ENCODE assay signal across 28 cellular contexts in the genomic region with DNA sequence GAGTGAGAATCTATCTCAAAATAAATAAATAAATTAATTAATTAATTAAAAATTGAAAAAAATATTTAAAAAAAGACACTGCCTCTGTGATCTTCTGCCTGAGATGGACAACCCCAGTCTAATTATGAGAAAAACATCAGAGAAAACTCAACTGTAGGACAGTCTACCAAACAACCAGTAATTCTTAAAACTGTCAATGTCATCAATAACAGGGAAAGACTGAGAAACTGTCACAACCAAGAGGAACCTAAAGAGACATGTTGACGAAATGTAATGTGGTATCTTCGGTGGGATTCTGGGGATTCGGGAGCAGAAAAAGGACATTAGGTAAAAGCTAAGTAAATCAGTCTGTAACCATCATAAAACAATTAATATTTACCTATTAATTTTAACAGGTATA.
"Had no signal": no experiment of that assay in that cellular context is flagged by ENCODE, and none has a peak within 500 bp of the region (broad histone marks: within the 10 kb centered on the region; RNA-seq: fewer than 3 reads in every experiment).

No MANE protein-coding gene starts in this region.

- H3K27ac ChIP-seq: colonic mucosa, coronary artery, dorsolateral prefrontal cortex, epithelial cell of prostate, esophagus squamous epithelium, foreskin keratinocyte, gastrocnemius medialis, heart left ventricle, heart right ventricle had no signal

- H3K9me3 ChIP-seq: colonic mucosa, esophagus muscularis mucosa, esophagus squamous epithelium, gastrocnemius medialis, gastroesophageal sphincter, heart left ventricle had no signal

- H3K36me3 ChIP-seq: colonic mucosa, esophagus muscularis mucosa, esophagus squamous epithelium, gastrocnemius medialis, gastroesophageal sphincter, heart left ventricle, heart right ventricle had no signal

- H3K27me3 ChIP-seq: colonic mucosa, dorsolateral prefrontal cortex, esophagus muscularis mucosa, esophagus squamous epithelium, foreskin keratinocyte, gastrocnemius medialis, gastroesophageal sphincter, heart left ventricle, heart right ventricle had no signal

- H3K4me1 ChIP-seq: colonic mucosa, foreskin keratinocyte had no signal

- DNase-seq: colonic mucosa; cortex of kidney; dermis blood vessel endothelial cell; dorsolateral prefrontal cortex; effector CD4-positive, alpha-beta T cell; effector CD8-positive, alpha-beta T cell; effector memory CD4-positive, alpha-beta T cell; effector memory CD8-positive, alpha-beta T cell; endodermal cell; erythroblast; esophagus squamous epithelium; foreskin fibroblast; foreskin keratinocyte; foreskin melanocyte; gastrocnemius medialis; glutamatergic neuron; head of caudate nucleus; heart left ventricle; heart right ventricle had no signal

- H3K4me3 ChIP-seq: colonic mucosa, coronary artery, dorsolateral prefrontal cortex, esophagus muscularis mucosa, esophagus squamous epithelium, gastrocnemius medialis, gastroesophageal sphincter, heart left ventricle, heart right ventricle had no signal

- FAIRE-seq: colon, endometrium, endothelial cell of umbilical vein, frontal cortex had no signal

- ATAC-seq: effector memory CD8-positive, alpha-beta T cell; esophagus mucosa; foreskin keratinocyte; gastrocnemius medialis; gastroesophageal sphincter; heart left ventricle; heart right ventricle had no signal
